ENCODE assay signal across 24 cellular contexts in genomic region chr14:91770185-91770584, GRCh38. TPM values are rescaled to one million over a fixed set of nuclear protein-coding genes. Genes with fewer than 3 reads are reported as not detected.
"Had no signal": no experiment of that assay in that cellular context is flagged by ENCODE, and none has a peak within 500 bp of the region (broad histone marks: within the 10 kb centered on the region; RNA-seq: fewer than 3 reads in every experiment).

No MANE protein-coding gene starts in this region.

- H3K4me1 ChIP-seq: colonic mucosa, heart right ventricle, left ventricle myocardium inferior, lower lobe of right lung, psoas muscle, right lobe of liver, testis had no signal

- H3K9me3 ChIP-seq: colonic mucosa, heart right ventricle, left ventricle myocardium inferior, lower lobe of right lung, psoas muscle, right lobe of liver, testis, transverse colon had no signal

- H3K36me3 ChIP-seq: colonic mucosa, heart right ventricle, left ventricle myocardium inferior, lower lobe of right lung, right lobe of liver, transverse colon had no signal

- H3K79me2 ChIP-seq: parathyroid adenoma had no signal

- DNase-seq: colonic mucosa; dermis blood vessel endothelial cell; erythroblast; heart right ventricle; hypothalamus; kidney glomerular epithelial cell; left ventricle myocardium inferior; lower lobe of right lung; mesenchymal stem cell; midbrain; naive B cell; occipital lobe; psoas muscle; retina; right lobe of liver; stimulated activated CD4-positive, alpha-beta T cell treated with anti-CD3 and anti-CD28 coated beads, Interleukin-4, amount 100 ng/mL, for 1 hour; stimulated activated CD8-positive, alpha-beta memory T cell treated with anti-CD3 and anti-CD28 coated beads, Interleukin-4, amount 100 ng/mL, for 48 hours; testis; transverse colon had no signal

- ATAC-seq: heart right ventricle; psoas muscle; right lobe of liver; stimulated activated effector memory CD8-positive, alpha-beta T cell treated with anti-CD3 and anti-CD28 coated beads, Interleukin-12 subunit alpha, Interleukin-12 subunit beta, amount 100 ng/mL, for 72 hours had no signal

- H3K4me3 ChIP-seq: colonic mucosa, heart right ventricle, left ventricle myocardium inferior, lower lobe of right lung, psoas muscle, right lobe of liver, testis, transverse colon had no signal

- H3K9ac ChIP-seq: parathyroid adenoma had no signal

- FAIRE-seq: frontal cortex, islet of Langerhans had no signal

- H3K27ac ChIP-seq: colonic mucosa, heart right ventricle, left ventricle myocardium inferior, lower lobe of right lung, parathyroid adenoma, psoas muscle, right lobe of liver, testis, transverse colon had no signal

- H2AFZ ChIP-seq: parathyroid adenoma had no signal

- H3K27me3 ChIP-seq: colonic mucosa, heart right ventricle, right lobe of liver, testis, transverse colon had no signal

RNA-seq across cellular contexts. Expression of gene CATSPERB, which starts 38.3 kb away (rescaled TPM):
- total RNA-seq: glomerular endothelial cell had no signal
